In genomic region chr14:102593841-102594170, GRCh38 we compare ENCODE assay signal across 8 cellular contexts. TPM values are rescaled to one million over a fixed set of nuclear protein-coding genes. Genes with fewer than 3 reads are reported as not detected.
DNase-seq lines count a peak whose midpoint lies in the region.

No MANE protein-coding gene starts in this region.

- H3K9ac ChIP-seq in iPS-18a (ENCODE audit: low read length) (peak overlapping the region; percentile 56), subcutaneous abdominal adipose tissue (ENCODE audit: low read length in 5 of 5) (peak overlapping the region; percentile 59 to 83 (median 81))

- POLR2A ChIA-PET in activated CD4-positive, alpha-beta memory T cell treated with anti-CD3 and anti-CD28 coated beads, Interleukin-2, amount 10 ng/mL, durations not matched to agents 7 days and 5 days (lab: Charles Lee), result interaction anchor here (0.7 to 4.3 kb wide), 4 partner anchors 15 to 274 kb away, joined by 3 to 23 read pairs (median 3); partner anchors contain the start of gene ZNF839

- DNase-seq in activated naive CD4-positive, alpha-beta T cell treated with anti-CD3 and anti-CD28 coated beads, Interleukin-2, amount 10 ng/mL, durations not matched to agents 7 days and 5 days, result no peak
- no peak for DNase-seq in activated naive CD4-positive, alpha-beta T cell (lab: John Stamatoyannopoulos, UW)
- no peak for DNase-seq in activated CD4-positive, alpha-beta memory T cell treated with anti-CD3 and anti-CD28 coated beads, Interleukin-2, amount 10 ng/mL, durations not matched to agents 7 days and 5 days
- DNase-seq in activated effector memory CD4-positive, alpha-beta T cell treated with anti-CD3 and anti-CD28 coated beads, Interleukin-2, amount 50 U/mL, for 16 hours, result no peak
- DNase-seq in dermis blood vessel endothelial cell, result no peak
- no peak for DNase-seq in GM19240 (ENCODE audit: insufficient read length, low spot score)

- H3K27me3 Mint-ChIP-seq in activated naive CD4-positive, alpha-beta T cell treated with anti-CD3 and anti-CD28 coated beads, Interleukin-2, amount 10 ng/mL, durations not matched to agents 7 days and 5 days, result peaks cover 15% of the 10 kb centered on the region
- no peaks in the 10 kb centered on the region for H3K27me3 Mint-ChIP-seq in activated CD4-positive, alpha-beta memory T cell treated with anti-CD3 and anti-CD28 coated beads, Interleukin-2, amount 10 ng/mL, durations not matched to agents 7 days and 5 days

- H3K9me3 ChIP-seq in iPS-18a (ENCODE audit: control insufficient read depth, low read depth, low read length) (no peaks in the 10 kb centered on the region), subcutaneous abdominal adipose tissue (ENCODE audit: control insufficient read depth in 5 of 5, low read length in 5 of 5) (no peaks in the 10 kb centered on the region)

- H3K4me1 ChIP-seq in iPS-18a (ENCODE audit: control insufficient read depth, low read depth, low read length) (peaks cover 21% of the 10 kb centered on the region), subcutaneous abdominal adipose tissue (ENCODE audit: control insufficient read depth in 5 of 5, insufficient read depth in 5 of 5, low read length in 5 of 5) (peaks cover 4 to 29% (median 26%) of the 10 kb centered on the region in 5 donors)

- H3K4me1 Mint-ChIP-seq in activated naive CD4-positive, alpha-beta T cell treated with anti-CD3 and anti-CD28 coated beads, Interleukin-2, amount 10 ng/mL, durations not matched to agents 7 days and 5 days, result peaks cover 36% of the 10 kb centered on the region
- peaks cover 24% of the 10 kb centered on the region for H3K4me1 Mint-ChIP-seq in activated CD4-positive, alpha-beta memory T cell treated with anti-CD3 and anti-CD28 coated beads, Interleukin-2, amount 10 ng/mL, durations not matched to agents 7 days and 5 days

- H3K4me3 ChIP-seq in iPS-18a (ENCODE audit: low read length), result peak overlapping the region; percentile 70
- peak overlapping the region; percentile 73 to 95 (median 87) for H3K4me3 ChIP-seq in subcutaneous abdominal adipose tissue (ENCODE audit: low read depth in 1 of 5, low read length in 5 of 5)

- H3K27me3 ChIP-seq in iPS-18a (ENCODE audit: control insufficient read depth, insufficient read depth, low read length) (no peaks in the 10 kb centered on the region), subcutaneous abdominal adipose tissue (ENCODE audit: control insufficient read depth in 5 of 5, insufficient read depth in 4 of 5, low read length in 5 of 5) (no peaks in the 10 kb centered on the region)

- peaks cover 10% of the 10 kb centered on the region for H3K36me3 Mint-ChIP-seq in activated naive CD4-positive, alpha-beta T cell treated with anti-CD3 and anti-CD28 coated beads, Interleukin-2, amount 10 ng/mL, durations not matched to agents 7 days and 5 days
- H3K36me3 Mint-ChIP-seq in activated CD4-positive, alpha-beta memory T cell treated with anti-CD3 and anti-CD28 coated beads, Interleukin-2, amount 10 ng/mL, durations not matched to agents 7 days and 5 days (ENCODE audit: low read depth), result peaks cover 11% of the 10 kb centered on the region

- H3K36me3 ChIP-seq in iPS-18a (ENCODE audit: control insufficient read depth, low read depth, low read length), result no peaks in the 10 kb centered on the region
- H3K36me3 ChIP-seq in subcutaneous abdominal adipose tissue (ENCODE audit: control insufficient read depth in 5 of 5, insufficient read depth in 5 of 5, low read length in 5 of 5), result no peaks in the 10 kb centered on the region

- H3K27ac Mint-ChIP-seq in activated naive CD4-positive, alpha-beta T cell treated with anti-CD3 and anti-CD28 coated beads, Interleukin-2, amount 10 ng/mL, durations not matched to agents 7 days and 5 days, result peak overlapping the region; percentile 76
- peak overlapping the region; percentile 50 for H3K27ac Mint-ChIP-seq in activated CD4-positive, alpha-beta memory T cell treated with anti-CD3 and anti-CD28 coated beads, Interleukin-2, amount 10 ng/mL, durations not matched to agents 7 days and 5 days

- peak overlapping the region; percentile 91 for H3K4me3 Mint-ChIP-seq in activated naive CD4-positive, alpha-beta T cell treated with anti-CD3 and anti-CD28 coated beads, Interleukin-2, amount 10 ng/mL, durations not matched to agents 7 days and 5 days
- peak overlapping the region; percentile 85 for H3K4me3 Mint-ChIP-seq in activated CD4-positive, alpha-beta memory T cell treated with anti-CD3 and anti-CD28 coated beads, Interleukin-2, amount 10 ng/mL, durations not matched to agents 7 days and 5 days

- H3K27ac ChIP-seq in iPS-18a (ENCODE audit: low read length) (no peak overlapping the region), subcutaneous abdominal adipose tissue (ENCODE audit: low read depth, low read length) (peak overlapping the region; percentile 79)

- CTCF ChIA-PET in activated naive CD4-positive, alpha-beta T cell treated with anti-CD3 and anti-CD28 coated beads, Interleukin-2, amount 10 ng/mL, durations not matched to agents 7 days and 5 days (lab: Charles Lee), result interaction anchor here (0.7 to 2.3 kb wide), 11 partner anchors 10 to 632 kb away, joined by 3 to 16 read pairs (median 4); no protein-coding TSS in a partner anchor
- CTCF ChIA-PET in activated CD4-positive, alpha-beta memory T cell treated with anti-CD3 and anti-CD28 coated beads, Interleukin-2, amount 10 ng/mL, durations not matched to agents 7 days and 5 days (lab: Charles Lee), result interaction anchor here (0.7 to 3.1 kb wide), 18 partner anchors 10 to 645 kb away, joined by 3 to 29 read pairs (median 6); partner anchors contain the start of gene ZNF839

- no peaks in the 10 kb centered on the region for H3K9me3 Mint-ChIP-seq in activated naive CD4-positive, alpha-beta T cell treated with anti-CD3 and anti-CD28 coated beads, Interleukin-2, amount 10 ng/mL, durations not matched to agents 7 days and 5 days
- H3K9me3 Mint-ChIP-seq in activated CD4-positive, alpha-beta memory T cell treated with anti-CD3 and anti-CD28 coated beads, Interleukin-2, amount 10 ng/mL, durations not matched to agents 7 days and 5 days, result no peaks in the 10 kb centered on the region

RNA-seq across cellular contexts. Expression of gene RCOR1, which starts 1.4 kb away (rescaled TPM):
- total RNA-seq in activated CD4-positive, alpha-beta memory T cell treated with anti-CD3 and anti-CD28 coated beads, Interleukin-2, amount 10 ng/mL, durations not matched to agents 7 days and 5 days, result 10 to 100 TPM; 22.1 to 23.4 TPM
- total RNA-seq in dermis blood vessel endothelial cell, result 14.0 and 24.6 TPM in 2 replicates
